In the genomic region with DNA sequence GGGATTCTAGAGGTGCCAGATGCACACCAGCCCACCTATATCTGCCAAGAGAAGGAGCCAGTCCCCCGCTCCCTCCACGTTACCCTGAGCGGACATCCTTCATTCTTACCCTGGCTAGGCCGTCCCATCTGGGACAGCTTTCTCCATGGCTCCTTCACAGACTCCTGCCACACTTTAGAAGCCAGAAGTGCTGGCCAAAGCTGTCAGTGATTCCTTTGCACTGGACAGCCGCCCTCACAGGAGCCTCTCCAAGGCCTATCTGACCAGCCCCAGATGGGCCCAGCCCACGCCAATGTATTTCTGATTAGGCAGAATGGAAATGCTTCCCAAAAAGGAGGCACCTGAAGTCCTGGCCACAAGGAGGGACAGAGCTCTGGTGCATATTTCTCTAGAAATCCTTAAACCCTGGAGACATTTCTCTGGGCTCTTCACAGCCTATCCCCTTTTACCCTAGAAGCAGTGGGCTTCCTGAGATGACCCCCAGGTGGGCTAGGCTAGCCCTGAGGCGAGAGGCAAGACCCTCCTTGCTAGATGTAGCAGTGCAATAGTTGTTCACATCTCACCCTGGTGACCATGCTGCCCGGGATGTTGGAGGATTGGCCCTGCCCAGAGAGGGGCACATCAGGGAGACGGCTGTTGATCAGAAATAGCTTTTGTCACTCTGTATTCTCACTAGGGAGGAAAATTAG, we compare ENCODE assay signal across 18 cellular contexts. TPM values are rescaled to one million over a fixed set of nuclear protein-coding genes. Genes with fewer than 3 reads are reported as not detected.
DNase-seq lines count a peak whose midpoint lies in the region; ATAC-seq and TF ChIP-seq lines count a peak whose summit lies in the region.
"Had no signal": no experiment of that assay in that cellular context is flagged by ENCODE, and none has a peak within 500 bp of the region (broad histone marks: within the 10 kb centered on the region; RNA-seq: fewer than 3 reads in every experiment).

No MANE protein-coding gene starts in this region.

- no peaks in the 10 kb centered on the region for H3K36me3 Mint-ChIP-seq in activated CD4-positive, alpha-beta T cell treated with anti-CD3 and anti-CD28 coated beads, Interleukin-2, amount 10 ng/mL, durations not matched to agents 7 days and 5 days (ENCODE audit: low read depth)
- peaks cover 0 to 4% of the 10 kb centered on the region in 2 donors for H3K36me3 Mint-ChIP-seq in CD4-positive, alpha-beta memory T cell
- H3K36me3 Mint-ChIP-seq in activated T-helper 1 cell treated with anti-CD3 and anti-CD28 coated beads, Interleukin-12 subunit alpha, Interleukin-12 subunit beta, Interleukin-2, Interleukin-4 antibody, amounts not matched to agents 30 ng/mL and 10 ng/mL and 1 ng/mL, durations not matched to agents 14 hours and 24 hours and 36 hours (ENCODE audit: low read depth) = peaks cover 7% of the 10 kb centered on the region
- H3K36me3 Mint-ChIP-seq in naive thymus-derived CD8-positive, alpha-beta T cell = no peaks in the 10 kb centered on the region
- H3K36me3 Mint-ChIP-seq: neural progenitor cell had no signal

- BruUV-seq in OCI-LY7 (replicated peaks; lab: Mats Ljungman, UMichigan) = no TSS peak

- H3K4me1 Mint-ChIP-seq in activated CD4-positive, alpha-beta T cell treated with anti-CD3 and anti-CD28 coated beads, Interleukin-2, amount 10 ng/mL, durations not matched to agents 7 days and 5 days = peaks cover 58% of the 10 kb centered on the region
- peaks cover 33 to 60% (median 46%) of the 10 kb centered on the region in 4 donors for H3K4me1 Mint-ChIP-seq in CD4-positive, alpha-beta memory T cell
- H3K4me1 Mint-ChIP-seq in activated T-helper 1 cell treated with anti-CD3 and anti-CD28 coated beads, Interleukin-12 subunit alpha, Interleukin-12 subunit beta, Interleukin-2, Interleukin-4 antibody, amounts not matched to agents 30 ng/mL and 10 ng/mL and 1 ng/mL, durations not matched to agents 14 hours and 24 hours and 36 hours (ENCODE audit: low read depth) = peaks cover 75% of the 10 kb centered on the region
- H3K4me1 Mint-ChIP-seq in naive thymus-derived CD8-positive, alpha-beta T cell = peaks cover 28 to 66% (median 63%) of the 10 kb centered on the region in 4 donors

- no peaks in the 10 kb centered on the region for H3K36me3 ChIP-seq in CD4-positive, alpha-beta memory T cell (ENCODE audit: insufficient read depth, low read length)
- H3K36me3 ChIP-seq in OCI-LY7 (ENCODE audit: insufficient read depth, low read length) = no peaks in the 10 kb centered on the region
- H3K36me3 ChIP-seq: adrenal gland, neural progenitor cell had no signal

- H3K27me3 ChIP-seq in CD4-positive, alpha-beta memory T cell (ENCODE audit: insufficient read depth, low read length) = no peaks in the 10 kb centered on the region
- H3K27me3 ChIP-seq: adrenal gland had no signal

- H3K4me3 ChIP-seq in CD4-positive, alpha-beta memory T cell (ENCODE audit: low read length in 2 of 2) = no peak overlapping the region
- no peak overlapping the region for H3K4me3 ChIP-seq in OCI-LY7 (ENCODE audit: low read depth, low read length, poor library complexity, severe bottlenecking)
- H3K4me3 ChIP-seq: adrenal gland, neural progenitor cell, psoas muscle had no signal

- H3K4me2 ChIP-seq in OCI-LY7 (ENCODE audit: low read length) = no peak overlapping the region
- H3K4me2 ChIP-seq: neural progenitor cell had no signal

- no peaks in the 10 kb centered on the region for H3K9me3 Mint-ChIP-seq in activated CD4-positive, alpha-beta T cell treated with anti-CD3 and anti-CD28 coated beads, Interleukin-2, amount 10 ng/mL, durations not matched to agents 7 days and 5 days
- H3K9me3 Mint-ChIP-seq in CD4-positive, alpha-beta memory T cell = no peaks in the 10 kb centered on the region
- no peaks in the 10 kb centered on the region for H3K9me3 Mint-ChIP-seq in activated T-helper 1 cell treated with anti-CD3 and anti-CD28 coated beads, Interleukin-12 subunit alpha, Interleukin-12 subunit beta, Interleukin-2, Interleukin-4 antibody, amounts not matched to agents 30 ng/mL and 10 ng/mL and 1 ng/mL, durations not matched to agents 14 hours and 24 hours and 36 hours
- no peaks in the 10 kb centered on the region for H3K9me3 Mint-ChIP-seq in naive thymus-derived CD8-positive, alpha-beta T cell
- H3K9me3 Mint-ChIP-seq: neural progenitor cell had no signal

- intact Hi-C loops in CD4-positive, alpha-beta memory T cell (cut with micrococcal nuclease) = loop anchor here (10.0 kb wide), 1 partner anchor 1427 kb away; a partner anchor contains a TSS
- intact Hi-C loops in activated T-helper 1 cell treated with anti-CD3 and anti-CD28 coated beads, Interleukin-12 subunit alpha, Interleukin-12 subunit beta, Interleukin-2, Interleukin-4 antibody, amounts not matched to agents 30 ng/mL and 10 ng/mL and 1 ng/mL, durations not matched to agents 14 hours and 24 hours and 36 hours (cut with micrococcal nuclease) = loop anchor here (10.0 kb wide), 1 partner anchor 1267 kb away; no protein-coding TSS in a partner anchor
- intact Hi-C loops in OCI-LY7 (cut with micrococcal nuclease; ENCODE audit: unreplicated experiment) = no loop called here

- H3K4me3 Mint-ChIP-seq in activated CD4-positive, alpha-beta T cell treated with anti-CD3 and anti-CD28 coated beads, Interleukin-2, amount 10 ng/mL, durations not matched to agents 7 days and 5 days = no peak overlapping the region
- peak overlapping the region in 2 of 8 donors; percentile 74 to 88 for H3K4me3 Mint-ChIP-seq in CD4-positive, alpha-beta memory T cell
- H3K4me3 Mint-ChIP-seq in activated T-helper 1 cell treated with anti-CD3 and anti-CD28 coated beads, Interleukin-12 subunit alpha, Interleukin-12 subunit beta, Interleukin-2, Interleukin-4 antibody, amounts not matched to agents 30 ng/mL and 10 ng/mL and 1 ng/mL, durations not matched to agents 14 hours and 24 hours and 36 hours = no peak overlapping the region
- H3K4me3 Mint-ChIP-seq in naive thymus-derived CD8-positive, alpha-beta T cell = peak overlapping the region in 6 of 10 donors; percentile 1 to 83 (median 69)
- H3K4me3 Mint-ChIP-seq: CD14-positive monocyte, neural progenitor cell had no signal

- H3K27me3 Mint-ChIP-seq in activated CD4-positive, alpha-beta T cell treated with anti-CD3 and anti-CD28 coated beads, Interleukin-2, amount 10 ng/mL, durations not matched to agents 7 days and 5 days = no peaks in the 10 kb centered on the region
- no peaks in the 10 kb centered on the region for H3K27me3 Mint-ChIP-seq in CD4-positive, alpha-beta memory T cell
- H3K27me3 Mint-ChIP-seq in activated T-helper 1 cell treated with anti-CD3 and anti-CD28 coated beads, Interleukin-12 subunit alpha, Interleukin-12 subunit beta, Interleukin-2, Interleukin-4 antibody, amounts not matched to agents 30 ng/mL and 10 ng/mL and 1 ng/mL, durations not matched to agents 14 hours and 24 hours and 36 hours (ENCODE audit: insufficient read depth) = peaks cover 2% of the 10 kb centered on the region
- H3K27me3 Mint-ChIP-seq in naive thymus-derived CD8-positive, alpha-beta T cell = no peaks in the 10 kb centered on the region

- no peaks in the 10 kb centered on the region for H3K9me2 ChIP-seq in OCI-LY7 (ENCODE audit: insufficient read depth, low read length)

- no peaks in the 10 kb centered on the region for H4K20me1 ChIP-seq in OCI-LY7 (ENCODE audit: insufficient read depth, low read length)

- H3K79me2 ChIP-seq in OCI-LY7 (ENCODE audit: insufficient read depth, low read depth, low read length) = no peaks in the 10 kb centered on the region

- H3K27ac Mint-ChIP-seq in activated CD4-positive, alpha-beta T cell treated with anti-CD3 and anti-CD28 coated beads, Interleukin-2, amount 10 ng/mL, durations not matched to agents 7 days and 5 days = peak overlapping the region; percentile 88
- peak overlapping the region; percentile 90 to 99 (median 96) for H3K27ac Mint-ChIP-seq in CD4-positive, alpha-beta memory T cell
- peak overlapping the region; percentile 93 for H3K27ac Mint-ChIP-seq in activated T-helper 1 cell treated with anti-CD3 and anti-CD28 coated beads, Interleukin-12 subunit alpha, Interleukin-12 subunit beta, Interleukin-2, Interleukin-4 antibody, amounts not matched to agents 30 ng/mL and 10 ng/mL and 1 ng/mL, durations not matched to agents 14 hours and 24 hours and 36 hours
- peak overlapping the region; percentile 74 to 99 (median 94) for H3K27ac Mint-ChIP-seq in naive thymus-derived CD8-positive, alpha-beta T cell
- H3K27ac Mint-ChIP-seq: neural progenitor cell had no signal

- no peak for DNase-seq in activated CD4-positive, alpha-beta T cell treated with anti-CD3 and anti-CD28 coated beads, Interleukin-2, amount 10 ng/mL, durations not matched to agents 7 days and 5 days
- no peak for DNase-seq in activated CD4-positive, alpha-beta T cell treated with anti-CD3 and anti-CD28 coated beads for 4 hours
- no peak for DNase-seq in CD4-positive, alpha-beta memory T cell
- no peak for DNase-seq in activated T-helper 1 cell treated with anti-CD3 and anti-CD28 coated beads, Interleukin-12 subunit alpha, Interleukin-12 subunit beta, Interleukin-2, Interleukin-4 antibody, amounts not matched to agents 30 ng/mL and 10 ng/mL and 1 ng/mL, durations not matched to agents 14 hours and 24 hours and 36 hours (ENCODE audit: low spot score)
- no peak for DNase-seq in naive thymus-derived CD8-positive, alpha-beta T cell
- DNase-seq in activated CD4-positive, CD25-positive, alpha-beta regulatory T cell (lab: John Stamatoyannopoulos, UW) = no peak
- DNase-seq in hippocampal formation (lab: John Stamatoyannopoulos, UW) (no peak), OCI-LY7 (ENCODE audit: low spot score) (no peak)
- DNase-seq: adrenal gland, foreskin melanocyte, HCEC 1CT, left colon, midbrain, NCI-H1417 treated with DMSO at 0.1 percent for 48 hours, psoas muscle had no signal

- peak overlapping the region; percentile 54 for H3K27ac ChIP-seq in CD4-positive, alpha-beta memory T cell (ENCODE audit: low read depth, low read length)
- H3K27ac ChIP-seq in OCI-LY7 (ENCODE audit: low read depth, low read length, poor library complexity, severe bottlenecking) = no peak overlapping the region
- H3K27ac ChIP-seq: adrenal gland, epithelial cell of prostate, neural progenitor cell, psoas muscle had no signal

- H2AFZ ChIP-seq in OCI-LY7 (ENCODE audit: low read length) = no peak overlapping the region
- H2AFZ ChIP-seq: neural progenitor cell had no signal

- CTCF ChIA-PET in activated CD4-positive, alpha-beta T cell treated with anti-CD3 and anti-CD28 coated beads, Interleukin-2, amount 10 ng/mL, durations not matched to agents 7 days and 5 days (lab: Charles Lee) = interaction anchor here (0.8 to 23.2 kb wide), 12 partner anchors 9 to 81 kb away, joined by 3 to 412 read pairs (median 4); a partner anchor contains a TSS
- CTCF ChIA-PET in CD4-positive, alpha-beta memory T cell (lab: Charles Lee; ENCODE audit: partially characterized antibody) = interaction anchor here (0.7 to 14.9 kb wide), 18 partner anchors 8 to 112 kb away, joined by 3 to 228 read pairs (median 6); a partner anchor contains a TSS
- CTCF ChIA-PET in OCI-LY7 (lab: Charles Lee; ENCODE audit: unreplicated experiment) = interaction anchor here (1.4 kb wide), 1 partner anchor 29 kb away, joined by 4 read pairs; no protein-coding TSS in a partner anchor

- TF ChIP-seq CTCF in OCI-LY7 (conservative IDR thresholded peaks at IDR 0.05; ENCODE audit: low read length) = no peak

- no peaks in the 10 kb centered on the region for H3K9me3 ChIP-seq in CD4-positive, alpha-beta memory T cell (ENCODE audit: control insufficient read depth in 1 of 2, low read length in 2 of 2)
- H3K9me3 ChIP-seq in OCI-LY7 (ENCODE audit: low read length) = no peaks in the 10 kb centered on the region
- H3K9me3 ChIP-seq: adrenal gland, psoas muscle had no signal

- ATAC-seq in naive thymus-derived CD8-positive, alpha-beta T cell = no peak
- ATAC-seq: psoas muscle had no signal

- POLR2A ChIA-PET in activated CD4-positive, alpha-beta T cell treated with anti-CD3 and anti-CD28 coated beads, Interleukin-2, amount 10 ng/mL, durations not matched to agents 7 days and 5 days (lab: Charles Lee) = interaction anchor here (0.6 to 1.2 kb wide), 3 partner anchors 15 to 28 kb away, joined by 3 to 5 read pairs (median 4); no protein-coding TSS in a partner anchor
- POLR2A ChIA-PET in CD4-positive, alpha-beta memory T cell (lab: Charles Lee; ENCODE audit: partially characterized antibody) = interaction anchor here (1.4 to 21.6 kb wide), 5 partner anchors 9 to 81 kb away, joined by 5 to 786 read pairs (median 10); a partner anchor contains a TSS
- POLR2A ChIA-PET in naive thymus-derived CD8-positive, alpha-beta T cell (lab: Charles Lee) = interaction anchor here (0.8 to 22.9 kb wide), 7 partner anchors 23 to 86 kb away, joined by 3 to 825 read pairs (median 6); a partner anchor contains a TSS
- POLR2A ChIA-PET in OCI-LY7 (lab: Charles Lee) = interaction anchor here (0.7 to 1.0 kb wide), 2 partner anchors 15 to 70 kb away, joined by 3 to 6 read pairs; no protein-coding TSS in a partner anchor

- peaks cover 57% of the 10 kb centered on the region for H3K4me1 ChIP-seq in CD4-positive, alpha-beta memory T cell (ENCODE audit: insufficient read depth, low read length)
- H3K4me1 ChIP-seq in OCI-LY7 (ENCODE audit: insufficient read depth, low read length, poor library complexity, severe bottlenecking) = peaks cover 19% of the 10 kb centered on the region

RNA-seq across cellular contexts. Expression of a gene that starts 44.1 kb away (rescaled TPM):
- total RNA-seq in activated CD4-positive, alpha-beta T cell treated with anti-CD3 and anti-CD28 coated beads, Interleukin-2, amount 10 ng/mL, durations not matched to agents 7 days and 5 days = 100 to 1,000 TPM; 185 to 201 TPM
- 100 to 1,000 TPM; 186 to 190 TPM for total RNA-seq in CD4-positive, alpha-beta memory T cell
- polyA plus RNA-seq in CD4-positive, alpha-beta memory T cell = 100 to 1,000 TPM; 249 to 298 TPM
- 220 and 221 TPM in 2 replicates for total RNA-seq in activated T-helper 1 cell treated with anti-CD3 and anti-CD28 coated beads, Interleukin-12 subunit alpha, Interleukin-12 subunit beta, Interleukin-2, Interleukin-4 antibody, amounts not matched to agents 30 ng/mL and 10 ng/mL and 1 ng/mL, durations not matched to agents 14 hours and 24 hours and 36 hours
- total RNA-seq in naive thymus-derived CD8-positive, alpha-beta T cell = 100 to 1,000 TPM; 224 to 229 TPM
- polyA plus RNA-seq in naive thymus-derived CD8-positive, alpha-beta T cell = 100 to 1,000 TPM; 233 to 358 (median 291) TPM
- 19.8 and 21.4 TPM in 2 replicates for total RNA-seq in OCI-LY7 (2014; rRNA removed; shearing (Covaris generic))
- 25.7 and 30.0 TPM in 2 replicates for total RNA-seq in OCI-LY7 (2022)

Comparison
In these comparisons a context has a peak if more than half of its experiments do, and no peak if none do; other contexts are left out.
1. H3K4me3 Mint-ChIP-seq: peak in naive thymus-derived CD8-positive, alpha-beta T cell (6 of 10); none in activated CD4-positive, alpha-beta T cell treated with anti-CD3 and anti-CD28 coated beads, Interleukin-2, amount 10 ng/mL, durations not matched to agents 7 days and 5 days (single experiment) and activated T-helper 1 cell treated with anti-CD3 and anti-CD28 coated beads, Interleukin-12 subunit alpha, Interleukin-12 subunit beta, Interleukin-2, Interleukin-4 antibody, amounts not matched to agents 30 ng/mL and 10 ng/mL and 1 ng/mL, durations not matched to agents 14 hours and 24 hours and 36 hours (single experiment).
2. Peak in every context shown above with its lines, with median percentiles within 50 percentile points of each other: H3K27ac Mint-ChIP-seq.